In genomic region chr11:1643146-1643690, GRCh38 we compare ENCODE assay signal across 21 cellular contexts. TPM values are rescaled to one million over a fixed set of nuclear protein-coding genes. Genes with fewer than 3 reads are reported as not detected.
DNase-seq lines count a peak whose midpoint lies in the region; ATAC-seq, FAIRE-seq and TF ChIP-seq lines count a peak whose summit lies in the region.
"Had no signal": no experiment of that assay in that cellular context is flagged by ENCODE, and none has a peak within 500 bp of the region (broad histone marks: within the 10 kb centered on the region; RNA-seq: fewer than 3 reads in every experiment).

No MANE protein-coding gene starts in this region.

- 96% methylated on average over 14 of the region's 20 CpGs for WGBS in hepatocyte (ENCODE audit: low lambda C conversion rate, missing lambda C conversion rate)

- CTCF ChIA-PET in activated naive CD4-positive, alpha-beta T cell treated with anti-CD3 and anti-CD28 coated beads, Interleukin-2, amount 10 ng/mL, durations not matched to agents 7 days and 5 days (lab: Charles Lee), result no interaction called here

- no peak for ATAC-seq in HG03521 (IDR thresholded peaks at IDR 0.05; ENCODE audit: unreplicated experiment)
- ATAC-seq: A549, GM23338 had no signal

- no peaks in the 10 kb centered on the region for H3K9me3 Mint-ChIP-seq in activated naive CD4-positive, alpha-beta T cell treated with anti-CD3 and anti-CD28 coated beads, Interleukin-2, amount 10 ng/mL, durations not matched to agents 7 days and 5 days
- no peaks in the 10 kb centered on the region for H3K9me3 Mint-ChIP-seq in T-helper 2 cell treated with Interferon-gamma antibody and Interleukin-4, amounts not matched to agents 5 μg/mL and 100 μg/mL, for 36 hours
- H3K9me3 Mint-ChIP-seq: CD4-positive, alpha-beta T cell; GM23338 had no signal

- H3K9me3 ChIP-seq in kidney (ENCODE audit: control insufficient read depth in 1 of 2, low read length in 2 of 2) (no peaks in the 10 kb centered on the region), hepatocyte (ENCODE audit: low read depth) (no peaks in the 10 kb centered on the region)
- H3K9me3 ChIP-seq: A549, Caco-2 had no signal

- H3K27ac Mint-ChIP-seq in activated naive CD4-positive, alpha-beta T cell treated with anti-CD3 and anti-CD28 coated beads, Interleukin-2, amount 10 ng/mL, durations not matched to agents 7 days and 5 days, result no peak overlapping the region
- H3K27ac Mint-ChIP-seq in T-helper 2 cell treated with Interferon-gamma antibody and Interleukin-4, amounts not matched to agents 5 μg/mL and 100 μg/mL, for 36 hours, result no peak overlapping the region
- H3K27ac Mint-ChIP-seq: CD4-positive, alpha-beta T cell; GM23338 had no signal

- no peaks in the 10 kb centered on the region for H3K36me3 ChIP-seq in kidney (ENCODE audit: control insufficient read depth in 1 of 2, insufficient read depth in 2 of 2, low read length in 2 of 2)
- H3K36me3 ChIP-seq in hepatocyte (replicated peaks; ENCODE audit: insufficient read depth, low read depth), result no peaks in the 10 kb centered on the region

- no peak overlapping the region for H3K4me3 ChIP-seq in kidney (ENCODE audit: low read length in 2 of 2)
- no peak overlapping the region for H3K4me3 ChIP-seq in hepatocyte
- H3K4me3 ChIP-seq: A549, GM23338 had no signal

- no peaks in the 10 kb centered on the region for H4K20me1 ChIP-seq in hepatocyte (ENCODE audit: insufficient read depth, poor library complexity, severe bottlenecking)

- no peaks in the 10 kb centered on the region for H3K79me2 ChIP-seq in hepatocyte

- no peak overlapping the region for H3K9ac ChIP-seq in kidney (ENCODE audit: low read length in 2 of 2)

- no peaks in the 10 kb centered on the region for H3K27me3 ChIP-seq in hepatocyte

- H3K27ac ChIP-seq in kidney (ENCODE audit: low read depth in 2 of 2, low read length in 2 of 2) (no peak overlapping the region), hepatocyte (no peak overlapping the region)
- H3K27ac ChIP-seq: 22Rv1, A549, C4-2B, HL-60 had no signal

- intact Hi-C loops in kidney (cut with DNase I) (no loop called here), posterior vena cava (cut with DNase I) (no loop called here)

- no peaks in the 10 kb centered on the region for H3K4me1 ChIP-seq in kidney (ENCODE audit: control insufficient read depth in 1 of 2, insufficient read depth in 1 of 2, low read depth in 1 of 2, low read length in 2 of 2)
- H3K4me1 ChIP-seq in hepatocyte (ENCODE audit: insufficient read depth), result no peaks in the 10 kb centered on the region
- H3K4me1 ChIP-seq: A549, Caco-2 had no signal

- no peak overlapping the region for H2AFZ ChIP-seq in hepatocyte
- H2AFZ ChIP-seq: GM23338 had no signal

- H3K27me3 Mint-ChIP-seq in activated naive CD4-positive, alpha-beta T cell treated with anti-CD3 and anti-CD28 coated beads, Interleukin-2, amount 10 ng/mL, durations not matched to agents 7 days and 5 days, result peaks cover 26% of the 10 kb centered on the region
- H3K27me3 Mint-ChIP-seq in T-helper 2 cell treated with Interferon-gamma antibody and Interleukin-4, amounts not matched to agents 5 μg/mL and 100 μg/mL, for 36 hours (ENCODE audit: low read depth), result peaks cover 3% of the 10 kb centered on the region

- H3K4me2 ChIP-seq in hepatocyte, result no peak overlapping the region
- H3K4me2 ChIP-seq: A549, GM23338 had no signal

- FAIRE-seq in kidney (lab: Jason Lieb, UNC), result no peak
- FAIRE-seq: A549, D721Med, G401.6, GM12891, H54 had no signal

- H3K4me3 Mint-ChIP-seq in activated naive CD4-positive, alpha-beta T cell treated with anti-CD3 and anti-CD28 coated beads, Interleukin-2, amount 10 ng/mL, durations not matched to agents 7 days and 5 days, result no peak overlapping the region
- H3K4me3 Mint-ChIP-seq in T-helper 2 cell treated with Interferon-gamma antibody and Interleukin-4, amounts not matched to agents 5 μg/mL and 100 μg/mL, for 36 hours, result no peak overlapping the region
- H3K4me3 Mint-ChIP-seq: CD4-positive, alpha-beta T cell; GM23338 had no signal

- peak; percentile 12 for DNase-seq in activated naive CD4-positive, alpha-beta T cell treated with anti-CD3 and anti-CD28 coated beads, Interleukin-2, amount 10 ng/mL, durations not matched to agents 7 days and 5 days
- no peak for DNase-seq in activated naive CD4-positive, alpha-beta T cell (lab: John Stamatoyannopoulos, UW)
- DNase-seq in kidney (peak; percentile 54), posterior vena cava (ENCODE audit: low spot score) (peak; percentile 58), hepatocyte (ENCODE audit: low spot score) (no peak)
- DNase-seq in T-helper 2 cell treated with Interferon-gamma antibody and Interleukin-4, amounts not matched to agents 5 μg/mL and 100 μg/mL, for 36 hours (ENCODE audit: low spot score), result no peak
- DNase-seq: AML-193; Caco-2; CD4-positive, alpha-beta T cell had no signal

- TF ChIP-seq CTCF in kidney (IDR thresholded peaks at IDR 0.05; ENCODE audit: borderline replicate concordance, extremely low read depth, insufficient read depth), result no peak
- no peak for TF ChIP-seq CTCF in hepatocyte (IDR thresholded peaks at IDR 0.05; ENCODE audit: poor library complexity)

- H3K4me1 Mint-ChIP-seq in activated naive CD4-positive, alpha-beta T cell treated with anti-CD3 and anti-CD28 coated beads, Interleukin-2, amount 10 ng/mL, durations not matched to agents 7 days and 5 days, result peaks cover 2% of the 10 kb centered on the region
- no peaks in the 10 kb centered on the region for H3K4me1 Mint-ChIP-seq in T-helper 2 cell treated with Interferon-gamma antibody and Interleukin-4, amounts not matched to agents 5 μg/mL and 100 μg/mL, for 36 hours (ENCODE audit: low read depth)

- no peaks in the 10 kb centered on the region for H3K9me2 ChIP-seq in hepatocyte (replicated peaks; ENCODE audit: insufficient read depth)

- H3K36me3 Mint-ChIP-seq in activated naive CD4-positive, alpha-beta T cell treated with anti-CD3 and anti-CD28 coated beads, Interleukin-2, amount 10 ng/mL, durations not matched to agents 7 days and 5 days, result no peaks in the 10 kb centered on the region
- H3K36me3 Mint-ChIP-seq in T-helper 2 cell treated with Interferon-gamma antibody and Interleukin-4, amounts not matched to agents 5 μg/mL and 100 μg/mL, for 36 hours (ENCODE audit: low read depth), result no peaks in the 10 kb centered on the region

RNA-seq across cellular contexts. Expression of gene KRTAP5-5, which starts 13.6 kb away (rescaled TPM):
- not detected for total RNA-seq in kidney
- polyA plus RNA-seq in kidney (ENCODE audit: insufficient read depth, low read depth, low replicate concordance), result not detected
- total RNA-seq in posterior vena cava, result not detected
- total RNA-seq in hepatocyte, result not detected in 2 replicates
- 0.39 and 0.54 TPM in 2 replicates for polyA plus RNA-seq in hepatocyte
- total RNA-seq: Caco-2; CD4-positive, alpha-beta T cell; GM23338; HT1080 had no signal
- polyA plus RNA-seq: A549, BJ, GM23338 had no signal

RNA-seq across cellular contexts. Expression of gene KRTAP5-4, which starts 21.3 kb away (rescaled TPM):
- total RNA-seq in kidney (not detected), posterior vena cava (not detected), hepatocyte (not detected in 2 replicates)
- polyA plus RNA-seq in kidney (ENCODE audit: insufficient read depth, low read depth, low replicate concordance) (not detected), hepatocyte (not detected in 2 replicates)
- total RNA-seq: Caco-2; CD4-positive, alpha-beta T cell; GM23338; HT1080 had no signal
- polyA plus RNA-seq: A549, BJ, GM23338 had no signal

RNA-seq across cellular contexts. Expression of gene KRTAP5-3, which starts 35.0 kb away (rescaled TPM):
- total RNA-seq in kidney, result not detected
- not detected for polyA plus RNA-seq in kidney (ENCODE audit: insufficient read depth, low read depth, low replicate concordance)
- total RNA-seq in posterior vena cava, result not detected
- not detected in 2 replicates for total RNA-seq in hepatocyte
- polyA plus RNA-seq in hepatocyte, result not detected in 2 replicates
- total RNA-seq: Caco-2; CD4-positive, alpha-beta T cell; GM23338; HT1080 had no signal
- polyA plus RNA-seq: A549, BJ, GM23338 had no signal

RNA-seq across cellular contexts. Expression of gene KRTAP5-2, which starts 45.1 kb away (rescaled TPM):
- total RNA-seq in kidney (not detected), posterior vena cava (not detected), hepatocyte (not detected in 2 replicates)
- polyA plus RNA-seq in kidney (ENCODE audit: insufficient read depth, low read depth, low replicate concordance) (not detected), hepatocyte (not detected in 2 replicates)
- total RNA-seq: Caco-2; CD4-positive, alpha-beta T cell; GM23338; HT1080 had no signal
- polyA plus RNA-seq: A549, BJ, GM23338 had no signal

RNA-seq across cellular contexts. Expression of gene KRTAP5-6, which starts 53.8 kb away (rescaled TPM):
- total RNA-seq in kidney (not detected), posterior vena cava (not detected), hepatocyte (not detected in 2 replicates)
- polyA plus RNA-seq in kidney (ENCODE audit: insufficient read depth, low read depth, low replicate concordance) (not detected), hepatocyte (not detected in 2 replicates)
- total RNA-seq: Caco-2; CD4-positive, alpha-beta T cell; GM23338; HT1080 had no signal
- polyA plus RNA-seq: A549, BJ, GM23338 had no signal

Comparison
In these comparisons a context has a peak if more than half of its experiments do, and no peak if none do; other contexts are left out.
1. DNase-seq: peak in activated naive CD4-positive, alpha-beta T cell treated with anti-CD3 and anti-CD28 coated beads, Interleukin-2, amount 10 ng/mL, durations not matched to agents 7 days and 5 days (single experiment), kidney (single experiment) and posterior vena cava (single experiment); none in activated naive CD4-positive, alpha-beta T cell (0 of 4), hepatocyte (single experiment) and T-helper 2 cell treated with Interferon-gamma antibody and Interleukin-4, amounts not matched to agents 5 μg/mL and 100 μg/mL, for 36 hours (single experiment).